ENCODE assay signal across 8 cellular contexts in genomic region chr9:37036237-37037136, GRCh38. TPM values are rescaled to one million over a fixed set of nuclear protein-coding genes. Genes with fewer than 3 reads are reported as not detected.
A peak's percentile ranks its signal among the peaks of the same experiment; 100 is the strongest.
DNase-seq lines count a peak whose midpoint lies in the region; ATAC-seq and TF ChIP-seq lines count a peak whose summit lies in the region.

No MANE protein-coding gene starts in this region.

- H3K27ac Mint-ChIP-seq in central memory CD8-positive, alpha-beta T cell (ENCODE audit: low read depth), result peak overlapping the region; percentile 63
- peak overlapping the region; percentile 84 for H3K27ac Mint-ChIP-seq in stimulated activated naive CD8-positive, alpha-beta T cell treated with anti-CD3 and anti-CD28 coated beads, Interleukin-15, Interleukin-2, amounts not matched to agents 100 ng/mL and 50 ng/mL, for 24 hours

- peaks cover 91% of the 10 kb centered on the region for H3K27me3 Mint-ChIP-seq in central memory CD8-positive, alpha-beta T cell
- peaks cover 82% of the 10 kb centered on the region for H3K27me3 Mint-ChIP-seq in stimulated activated naive CD8-positive, alpha-beta T cell treated with anti-CD3 and anti-CD28 coated beads, Interleukin-15, Interleukin-2, amounts not matched to agents 100 ng/mL and 50 ng/mL, for 24 hours

- no peak for TF ChIP-seq CTCF in right lobe of liver (IDR thresholded peaks at IDR 0.05)

- 2% methylated on average over 36 of the region's 76 CpGs for WGBS in right lobe of liver (ENCODE audit: insufficient coverage, low coverage, low lambda C conversion rate, missing lambda C conversion rate)

- peaks cover 12% of the 10 kb centered on the region for H3K36me3 Mint-ChIP-seq in central memory CD8-positive, alpha-beta T cell (ENCODE audit: insufficient read depth)
- peaks cover 6% of the 10 kb centered on the region for H3K36me3 Mint-ChIP-seq in stimulated activated naive CD8-positive, alpha-beta T cell treated with anti-CD3 and anti-CD28 coated beads, Interleukin-15, Interleukin-2, amounts not matched to agents 100 ng/mL and 50 ng/mL, for 24 hours (ENCODE audit: low read depth)

- H3K9me3 ChIP-seq in ES-I3 (ENCODE audit: control insufficient read depth, insufficient read depth, low read length), result no peaks in the 10 kb centered on the region; the same call in 1 of the 2 replicates
- no peaks in the 10 kb centered on the region for H3K9me3 ChIP-seq in right lobe of liver

- peaks cover 27% of the 10 kb centered on the region for H3K4me1 Mint-ChIP-seq in central memory CD8-positive, alpha-beta T cell
- peaks cover 40% of the 10 kb centered on the region for H3K4me1 Mint-ChIP-seq in stimulated activated naive CD8-positive, alpha-beta T cell treated with anti-CD3 and anti-CD28 coated beads, Interleukin-15, Interleukin-2, amounts not matched to agents 100 ng/mL and 50 ng/mL, for 24 hours (ENCODE audit: low read depth)

- H3K9me3 Mint-ChIP-seq in central memory CD8-positive, alpha-beta T cell, result no peaks in the 10 kb centered on the region
- H3K9me3 Mint-ChIP-seq in stimulated activated naive CD8-positive, alpha-beta T cell treated with anti-CD3 and anti-CD28 coated beads, Interleukin-15, Interleukin-2, amounts not matched to agents 100 ng/mL and 50 ng/mL, for 24 hours, result no peaks in the 10 kb centered on the region

- no peak overlapping the region for H3K27ac ChIP-seq in right lobe of liver

- H3K27me3 ChIP-seq in right lobe of liver, result peaks cover 31 to 50% of the 10 kb centered on the region in 2 donors

- H3K36me3 ChIP-seq in ES-I3 (ENCODE audit: insufficient read depth, low read length), result no peaks in the 10 kb centered on the region
- H3K36me3 ChIP-seq in right lobe of liver, result no peaks in the 10 kb centered on the region

- TF ChIP-seq POLR2A in Raji (IDR thresholded peaks at IDR 0.05; ENCODE audit: insufficient read depth, low read depth, low read length), result peak; percentile 49; the same call in 1 of the 2 replicates
- no peak for TF ChIP-seq POLR2A in right lobe of liver (IDR thresholded peaks at IDR 0.05)

- peak overlapping the region; percentile 29 to 56 (median 45) for H3K4me3 ChIP-seq in right lobe of liver

- ATAC-seq in HG02852 (IDR thresholded peaks at IDR 0.05; ENCODE audit: unreplicated experiment) (peak; percentile 34), right lobe of liver (peak; percentile 80 to 90 (median 86)), GM18858 (IDR thresholded peaks at IDR 0.05; ENCODE audit: unreplicated experiment) (no peak), HG02973 (IDR thresholded peaks at IDR 0.05; ENCODE audit: unreplicated experiment) (no peak)
- peak; percentile 82 for ATAC-seq in central memory CD8-positive, alpha-beta T cell (replicated peaks; ENCODE audit: extremely low read depth, poor library complexity, severe bottlenecking)

- intact Hi-C loops in right lobe of liver (cut with DNase I), result no loop called here

- peaks cover 5% of the 10 kb centered on the region for H3K4me1 ChIP-seq in ES-I3 (ENCODE audit: insufficient read depth, low read length)
- peaks cover 0 to 27% (median 4%) of the 10 kb centered on the region in 4 donors for H3K4me1 ChIP-seq in right lobe of liver

- H3K9ac ChIP-seq in ES-I3 (ENCODE audit: low read depth, low read length), result peak overlapping the region; percentile 70

- DNase-seq in central memory CD8-positive, alpha-beta T cell (ENCODE audit: low spot score in 2 of 2), result no peak
- peak in 2 of 3 donors; percentile 64 to 72 for DNase-seq in right lobe of liver

- peak overlapping the region; percentile 80 for H3K4me3 Mint-ChIP-seq in central memory CD8-positive, alpha-beta T cell
- H3K4me3 Mint-ChIP-seq in stimulated activated naive CD8-positive, alpha-beta T cell treated with anti-CD3 and anti-CD28 coated beads, Interleukin-15, Interleukin-2, amounts not matched to agents 100 ng/mL and 50 ng/mL, for 24 hours, result peak overlapping the region; percentile 82

RNA-seq across cellular contexts. Expression of gene PAX5, which starts 2.4 kb away (rescaled TPM):
- under 1 TPM in 2 of 6 experiments, not detected in 4; 0.12 to 0.18 TPM for total RNA-seq in right lobe of liver

Comparison
In these comparisons a context has a peak if more than half of its experiments do, and no peak if none do; other contexts are left out.
1. ATAC-seq: peak in HG02852 (single experiment), central memory CD8-positive, alpha-beta T cell (single experiment) and right lobe of liver (4 of 4); none in GM18858 (single experiment) and HG02973 (single experiment).
2. DNase-seq: peak in right lobe of liver (2 of 3); none in central memory CD8-positive, alpha-beta T cell (0 of 2).